In the genomic region with DNA sequence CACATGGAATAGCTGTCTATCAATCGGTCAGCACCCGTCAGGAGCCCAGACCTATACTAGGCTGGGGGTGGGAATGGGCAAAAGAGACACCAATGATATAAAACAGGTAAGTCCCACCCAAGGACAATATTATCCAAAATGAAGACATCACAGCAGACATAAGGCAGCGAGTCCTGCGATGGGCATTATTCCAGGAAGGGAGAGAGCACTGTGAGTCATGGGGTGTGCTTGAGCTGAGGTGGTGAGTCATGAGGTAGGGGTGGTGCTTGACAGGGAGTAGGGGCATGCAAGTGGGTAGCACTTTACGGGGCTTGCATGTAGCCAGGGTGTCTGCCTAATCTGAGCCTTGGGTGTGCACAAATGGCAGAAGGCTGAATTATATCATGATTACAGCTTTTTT, we compare ENCODE assay signal across 13 cellular contexts.
DNase-seq lines count a peak whose midpoint lies in the region; ATAC-seq, FAIRE-seq and TF ChIP-seq lines count a peak whose summit lies in the region.
"Had no signal": no experiment of that assay in that cellular context is flagged by ENCODE, and none has a peak within 500 bp of the region (broad histone marks: within the 10 kb centered on the region; RNA-seq: fewer than 3 reads in every experiment).

No MANE protein-coding gene starts in this region.

- no peak for TF ChIP-seq POLR2A in endothelial cell of umbilical vein (IDR thresholded peaks at IDR 0.05; ENCODE audit: low read depth, low read length)

- H3K23ac ChIP-seq in H9 (ENCODE audit: insufficient read length, low read depth, low read length) (no peak overlapping the region), trophoblast cell (ENCODE audit: low read length) (no peak overlapping the region)

- H3K4me3 ChIP-seq in endothelial cell of umbilical vein (replicated peaks in 1 of 3; ENCODE audit: insufficient read depth in 1 of 3, low read depth in 1 of 3, low read length in 3 of 3) (no peak overlapping the region), trophoblast cell (ENCODE audit: low read depth, low read length) (no peak overlapping the region)

- no peak for FAIRE-seq in endothelial cell of umbilical vein (lab: Jason Lieb, UNC)

- H3K9me3 ChIP-seq in H9 (ENCODE audit: control insufficient read depth, low read depth, low read length) (no peaks in the 10 kb centered on the region), endothelial cell of umbilical vein (replicated peaks; ENCODE audit: control insufficient read depth, insufficient read depth, low read length) (peaks cover 2% of the 10 kb centered on the region), trophoblast cell (ENCODE audit: insufficient read depth, low read depth, low read length) (peaks cover 6% of the 10 kb centered on the region)

- H3K4me1 Mint-ChIP-seq in H9 = peaks cover 16 to 21% of the 10 kb centered on the region in 2 experiments

- H4K8ac ChIP-seq in H9 (replicated peaks; ENCODE audit: insufficient read length, low read depth, low read length) = no peak overlapping the region
- H4K8ac ChIP-seq in trophoblast cell (ENCODE audit: low read depth, low read length) = no peak overlapping the region

- no peak overlapping the region for H3T11ph ChIP-seq in H9 (ENCODE audit: low read length)

- no TSS peak for BruUV-seq in endothelial cell of umbilical vein (replicated peaks; lab: Mats Ljungman, UMichigan)

- H3K79me1 ChIP-seq in H9 (ENCODE audit: insufficient read depth, low read depth, low read length, poor library complexity, severe bottlenecking) = no peaks in the 10 kb centered on the region
- H3K79me1 ChIP-seq in trophoblast cell (ENCODE audit: low read length) = no peaks in the 10 kb centered on the region

- H2AFZ ChIP-seq in H9 (ENCODE audit: low read length) (no peak overlapping the region), endothelial cell of umbilical vein (ENCODE audit: low read depth, low read length) (no peak overlapping the region), trophoblast cell (ENCODE audit: insufficient read depth, low read length, poor library complexity) (no peak overlapping the region)

- H3K4me2 ChIP-seq in H9 (ENCODE audit: insufficient read depth, insufficient read length, low read length) = no peak overlapping the region
- H3K4me2 ChIP-seq in endothelial cell of umbilical vein (ENCODE audit: insufficient read depth, low read length) = no peak overlapping the region
- H3K4me2 ChIP-seq in trophoblast cell (ENCODE audit: low read length) = no peak overlapping the region

- no peak overlapping the region for H3K27ac Mint-ChIP-seq in H9
- H3K27ac Mint-ChIP-seq: progenitor cell of endocrine pancreas had no signal

- H3K27me3 ChIP-seq in H9 (ENCODE audit: insufficient read depth, low read length) (peaks cover 60% of the 10 kb centered on the region; the same call in 1 of the 2 replicates), endothelial cell of umbilical vein (ENCODE audit: control insufficient read depth in 2 of 2, insufficient read depth in 2 of 2, low read length in 2 of 2) (no peaks in the 10 kb centered on the region), trophoblast cell (ENCODE audit: insufficient read depth, low read length) (no peaks in the 10 kb centered on the region)

- H3K4ac ChIP-seq in H9 (ENCODE audit: low read depth, low read length) = no peak overlapping the region
- H3K4ac ChIP-seq in trophoblast cell (ENCODE audit: low read depth, low read length) = no peak overlapping the region

- no peak overlapping the region for H3K27ac ChIP-seq in H9 (ENCODE audit: insufficient read length, low read depth, low read length)
- H3K27ac ChIP-seq in endothelial cell of umbilical vein (ENCODE audit: insufficient read depth, low read depth, low read length) = no peak overlapping the region
- H3K27ac ChIP-seq in trophoblast cell (ENCODE audit: low read depth, low read length) = no peak overlapping the region

- no peak overlapping the region for H4K5ac ChIP-seq in H9 (ENCODE audit: insufficient read length, low read depth, low read length)

- H3K18ac ChIP-seq in H9 (ENCODE audit: insufficient read length, low read depth, low read length) (no peak overlapping the region), trophoblast cell (ENCODE audit: low read length) (no peak overlapping the region)

- no peak overlapping the region for H2BK20ac ChIP-seq in H9 (ENCODE audit: low read depth, low read length, poor library complexity, severe bottlenecking)

- dilution Hi-C loops in endothelial cell of umbilical vein (cut with MboI; ENCODE audit: extremely low pct_ligation_motif_present, low sequenced_read_pairs) = no loop called here

- no peak overlapping the region for H3K4me3 Mint-ChIP-seq in H9

- intact Hi-C loops in endothelial cell of umbilical vein (cut with micrococcal nuclease) = no loop called here

- peaks cover 99% of the 10 kb centered on the region for H3K27me3 Mint-ChIP-seq in H9 (ENCODE audit: low read depth)

- H3K79me2 ChIP-seq in H9 (ENCODE audit: insufficient read depth, low read length) (no peaks in the 10 kb centered on the region), endothelial cell of umbilical vein (ENCODE audit: control insufficient read depth, insufficient read depth, low read length) (no peaks in the 10 kb centered on the region), trophoblast cell (ENCODE audit: control insufficient read depth, insufficient read depth, low read length, poor library complexity) (no peaks in the 10 kb centered on the region)

- H3K23me2 ChIP-seq in H9 (ENCODE audit: insufficient read length, low read depth, low read length, poor library complexity, severe bottlenecking) = no peaks in the 10 kb centered on the region

- no CpG with 5 or more reads among the region's 5 CpGs for WGBS in H9 (ENCODE audit: extremely low coverage, insufficient read length, low lambda C conversion rate)
- WGBS in trophoblast cell (ENCODE audit: extremely low coverage, insufficient coverage, insufficient read length) = no CpG with 5 or more reads among the region's 5 CpGs

- DNase-seq in H9 (peak; percentile 18), NCI-H69 (lab: John Stamatoyannopoulos, UW) (peak; percentile 43), endothelial cell of umbilical vein (ENCODE audit: low read depth, low spot score) (no peak), trophoblast cell (peak; percentile 33 to 47), T-helper 2 cell (no peak), SK-N-DZ (ENCODE audit: low spot score) (no peak)
- DNase-seq: DND-41; effector memory CD4-positive, alpha-beta T cell; NCI-H1436; stimulated activated CD4-positive, alpha-beta T cell treated with anti-CD3 and anti-CD28 coated beads, Interleukin-2, amount 100 ng/mL, for 48 hours; T-helper 9 cell had no signal

- H3K14ac ChIP-seq in H9 (ENCODE audit: insufficient read depth, low read length) (no peak overlapping the region), trophoblast cell (ENCODE audit: low read length) (no peak overlapping the region)

- no peak overlapping the region for H2BK5ac ChIP-seq in H9 (ENCODE audit: insufficient read length, low read length)
- H2BK5ac ChIP-seq in trophoblast cell (ENCODE audit: low read depth, low read length, poor library complexity) = no peak overlapping the region

- H2BK120ac ChIP-seq in H9 (ENCODE audit: low read depth, low read length, poor library complexity, severe bottlenecking) (no peak overlapping the region), trophoblast cell (ENCODE audit: insufficient read depth, low read length, poor library complexity) (no peak overlapping the region)

- H2BK15ac ChIP-seq in H9 (ENCODE audit: low read depth, low read length) = no peak overlapping the region

- H3K36me3 Mint-ChIP-seq in H9 (ENCODE audit: insufficient read depth in 1 of 3, low read depth in 3 of 3) = peaks cover 0 to 5% (median 2%) of the 10 kb centered on the region in 3 experiments; a peak in 3 of 7 replicates

- POLR2A ChIA-PET in endothelial cell of umbilical vein (lab: Charles Lee) = no interaction called here

- no peaks in the 10 kb centered on the region for H3K9me1 ChIP-seq in endothelial cell of umbilical vein (replicated peaks; ENCODE audit: control insufficient read depth, extremely low read depth, insufficient read depth, low read length)

- H2BK12ac ChIP-seq in H9 (ENCODE audit: insufficient read length, low read depth, low read length) (no peak overlapping the region), trophoblast cell (ENCODE audit: low read length) (no peak overlapping the region)

- H3K9ac ChIP-seq in H9 (ENCODE audit: extremely low read depth, insufficient read length, low read length) (no peak overlapping the region), endothelial cell of umbilical vein (replicated peaks; ENCODE audit: extremely low read depth, insufficient read depth, low read length) (no peak overlapping the region), trophoblast cell (ENCODE audit: low read length) (no peak overlapping the region)

- H3K4me1 ChIP-seq in H9 (ENCODE audit: insufficient read depth, low read length) (no peaks in the 10 kb centered on the region), endothelial cell of umbilical vein (ENCODE audit: control insufficient read depth, extremely low read depth, insufficient read depth, low read length) (no peaks in the 10 kb centered on the region), trophoblast cell (ENCODE audit: control insufficient read depth in 1 of 2, insufficient read depth in 2 of 2, low read length in 2 of 2) (peaks cover 0 to 4% of the 10 kb centered on the region in 2 experiments)

- H2AK5ac ChIP-seq in H9 (ENCODE audit: insufficient read length, low read length) (no peak overlapping the region), trophoblast cell (ENCODE audit: low read length) (no peak overlapping the region)

- CTCF ChIA-PET in endothelial cell of umbilical vein (lab: Charles Lee) = no interaction called here

- peaks cover 3% of the 10 kb centered on the region in 2 experiments; a peak in 3 of 5 replicates for H3K9me3 Mint-ChIP-seq in H9

- H4K12ac ChIP-seq in trophoblast cell (ENCODE audit: low read depth, low read length) = no peak overlapping the region

- no peaks in the 10 kb centered on the region for H4K20me1 ChIP-seq in H9 (ENCODE audit: control insufficient read depth, insufficient read depth, insufficient read length)
- no peaks in the 10 kb centered on the region for H4K20me1 ChIP-seq in endothelial cell of umbilical vein (replicated peaks; ENCODE audit: control insufficient read depth, extremely low read depth, insufficient read depth, low read length)

- H3K56ac ChIP-seq in H9 (ENCODE audit: insufficient read length, low read depth, low read length) = no peak overlapping the region

- TF ChIP-seq CTCF in H9 (conservative IDR thresholded peaks at IDR 0.05) (no peak), endothelial cell of umbilical vein (IDR thresholded peaks at IDR 0.05; ENCODE audit: extremely low read depth in 1 of 2, insufficient read depth in 1 of 2, low read depth in 1 of 2, low read length in 2 of 2) (no peak)

- H4K91ac ChIP-seq in H9 (ENCODE audit: insufficient read length, low read depth, low read length) (no peak overlapping the region), trophoblast cell (ENCODE audit: low read depth, low read length) (no peak overlapping the region)

- no peak for ATAC-seq in GM18867 (IDR thresholded peaks at IDR 0.05; ENCODE audit: unreplicated experiment)

- H3K36me3 ChIP-seq in endothelial cell of umbilical vein (ENCODE audit: control insufficient read depth in 2 of 2, extremely low read depth in 1 of 2, insufficient read depth in 2 of 2, low read length in 2 of 2) (no peaks in the 10 kb centered on the region), trophoblast cell (ENCODE audit: control insufficient read depth in 1 of 2, insufficient read depth in 2 of 2, low read length in 2 of 2) (no peaks in the 10 kb centered on the region)

Comparison
In these comparisons a context has a peak if more than half of its experiments do, and no peak if none do; other contexts are left out.
1. DNase-seq: peak in H9 (single experiment), NCI-H69 (single experiment) and trophoblast cell (2 of 2); none in endothelial cell of umbilical vein (single experiment), T-helper 2 cell (0 of 5) and SK-N-DZ (single experiment).